In genomic region chr3:38454179-38454883, GRCh38 we compare ENCODE assay signal across 1 cellular context.
TF ChIP-seq lines count a peak whose summit lies in the region.

No MANE protein-coding gene starts in this region.

TF ChIP-seq in HepG2, 621 proteins besides CTCF, POLR2A, EP300 and RAD21 (continued from another document and continues in another):
- TF ChIP-seq, protein P1, sequence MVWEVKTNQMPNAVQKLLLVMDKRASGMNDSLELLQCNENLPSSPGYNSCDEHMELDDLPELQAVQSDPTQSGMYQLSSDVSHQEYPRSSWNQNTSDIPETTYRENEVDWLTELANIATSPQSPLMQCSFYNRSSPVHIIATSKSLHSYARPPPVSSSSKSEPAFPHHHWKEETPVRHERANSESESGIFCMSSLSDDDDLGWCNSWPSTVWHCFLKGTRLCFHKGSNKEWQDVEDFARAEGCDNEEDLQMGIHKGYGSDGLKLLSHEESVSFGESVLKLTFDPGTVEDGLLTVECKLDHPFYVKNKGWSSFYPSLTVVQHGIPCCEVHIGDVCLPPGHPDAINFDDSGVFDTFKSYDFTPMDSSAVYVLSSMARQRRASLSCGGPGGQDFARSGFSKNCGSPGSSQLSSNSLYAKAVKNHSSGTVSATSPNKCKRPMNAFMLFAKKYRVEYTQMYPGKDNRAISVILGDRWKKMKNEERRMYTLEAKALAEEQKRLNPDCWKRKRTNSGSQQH (CRISPR knock-in tag; IDR thresholded peaks at IDR 0.05; ENCODE audit: low read depth): 0 out of 2 replicates have a peak, but pooled peaks have one; percentile 24
- TF ChIP-seq KDM3A (CRISPR knock-in tag; IDR thresholded peaks at IDR 0.05; ENCODE audit: low read depth): no peak
- no peak for TF ChIP-seq ZFP36L2 (CRISPR knock-in tag; IDR thresholded peaks at IDR 0.05)
- no peak for TF ChIP-seq ZNF232 (CRISPR knock-in tag; IDR thresholded peaks at IDR 0.05; ENCODE audit: borderline replicate concordance)
- TF ChIP-seq ZNF616 (CRISPR knock-in tag; IDR thresholded peaks at IDR 0.05; ENCODE audit: low read depth): no peak
- TF ChIP-seq ZBTB7A (CRISPR knock-in tag; IDR thresholded peaks at IDR 0.05): 0 out of 2 replicates have a peak, but pooled peaks have one; percentile 29
- TF ChIP-seq, protein P2, sequence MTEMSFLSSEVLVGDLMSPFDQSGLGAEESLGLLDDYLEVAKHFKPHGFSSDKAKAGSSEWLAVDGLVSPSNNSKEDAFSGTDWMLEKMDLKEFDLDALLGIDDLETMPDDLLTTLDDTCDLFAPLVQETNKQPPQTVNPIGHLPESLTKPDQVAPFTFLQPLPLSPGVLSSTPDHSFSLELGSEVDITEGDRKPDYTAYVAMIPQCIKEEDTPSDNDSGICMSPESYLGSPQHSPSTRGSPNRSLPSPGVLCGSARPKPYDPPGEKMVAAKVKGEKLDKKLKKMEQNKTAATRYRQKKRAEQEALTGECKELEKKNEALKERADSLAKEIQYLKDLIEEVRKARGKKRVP (CRISPR knock-in tag; IDR thresholded peaks at IDR 0.05): no peak
- no peak for TF ChIP-seq ADNP (CRISPR knock-in tag; IDR thresholded peaks at IDR 0.05)
- TF ChIP-seq MEF2D (CRISPR knock-in tag; IDR thresholded peaks at IDR 0.05): no peak; the same call in 1 of the 2 replicates
- TF ChIP-seq SRSF1 (optimal IDR thresholded peaks at IDR 0.05; ENCODE audit: low read depth, low read length): no peak
- no peak for TF ChIP-seq NR2F1 (CRISPR knock-in tag; IDR thresholded peaks at IDR 0.05)
- TF ChIP-seq, protein P3, sequence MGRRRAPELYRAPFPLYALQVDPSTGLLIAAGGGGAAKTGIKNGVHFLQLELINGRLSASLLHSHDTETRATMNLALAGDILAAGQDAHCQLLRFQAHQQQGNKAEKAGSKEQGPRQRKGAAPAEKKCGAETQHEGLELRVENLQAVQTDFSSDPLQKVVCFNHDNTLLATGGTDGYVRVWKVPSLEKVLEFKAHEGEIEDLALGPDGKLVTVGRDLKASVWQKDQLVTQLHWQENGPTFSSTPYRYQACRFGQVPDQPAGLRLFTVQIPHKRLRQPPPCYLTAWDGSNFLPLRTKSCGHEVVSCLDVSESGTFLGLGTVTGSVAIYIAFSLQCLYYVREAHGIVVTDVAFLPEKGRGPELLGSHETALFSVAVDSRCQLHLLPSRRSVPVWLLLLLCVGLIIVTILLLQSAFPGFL (CRISPR knock-in tag; IDR thresholded peaks at IDR 0.05): no peak
- no peak for TF ChIP-seq LCORL (IDR thresholded peaks at IDR 0.05)
- TF ChIP-seq LCORL (CRISPR knock-in tag; IDR thresholded peaks at IDR 0.05): peak; percentile 27; the same call in 1 of the 2 replicates
- no peak for TF ChIP-seq SMARCC2 (IDR thresholded peaks at IDR 0.05)
- no peak for TF ChIP-seq PAF1 (CRISPR knock-in tag; IDR thresholded peaks at IDR 0.05)
- TF ChIP-seq GFI1 (CRISPR knock-in tag; IDR thresholded peaks at IDR 0.05; ENCODE audit: borderline replicate concordance): no peak
- TF ChIP-seq MAX (IDR thresholded peaks at IDR 0.05): no peak
- no peak; the same call in 1 of the 2 replicates for TF ChIP-seq ZNF558 (CRISPR knock-in tag; IDR thresholded peaks at IDR 0.05; ENCODE audit: borderline replicate concordance)
- 0 out of 2 replicates have a peak, but pooled peaks have one; percentile 10 for TF ChIP-seq SETDB1 (CRISPR knock-in tag; IDR thresholded peaks at IDR 0.05; ENCODE audit: borderline replicate concordance)
- TF ChIP-seq, protein P4, sequence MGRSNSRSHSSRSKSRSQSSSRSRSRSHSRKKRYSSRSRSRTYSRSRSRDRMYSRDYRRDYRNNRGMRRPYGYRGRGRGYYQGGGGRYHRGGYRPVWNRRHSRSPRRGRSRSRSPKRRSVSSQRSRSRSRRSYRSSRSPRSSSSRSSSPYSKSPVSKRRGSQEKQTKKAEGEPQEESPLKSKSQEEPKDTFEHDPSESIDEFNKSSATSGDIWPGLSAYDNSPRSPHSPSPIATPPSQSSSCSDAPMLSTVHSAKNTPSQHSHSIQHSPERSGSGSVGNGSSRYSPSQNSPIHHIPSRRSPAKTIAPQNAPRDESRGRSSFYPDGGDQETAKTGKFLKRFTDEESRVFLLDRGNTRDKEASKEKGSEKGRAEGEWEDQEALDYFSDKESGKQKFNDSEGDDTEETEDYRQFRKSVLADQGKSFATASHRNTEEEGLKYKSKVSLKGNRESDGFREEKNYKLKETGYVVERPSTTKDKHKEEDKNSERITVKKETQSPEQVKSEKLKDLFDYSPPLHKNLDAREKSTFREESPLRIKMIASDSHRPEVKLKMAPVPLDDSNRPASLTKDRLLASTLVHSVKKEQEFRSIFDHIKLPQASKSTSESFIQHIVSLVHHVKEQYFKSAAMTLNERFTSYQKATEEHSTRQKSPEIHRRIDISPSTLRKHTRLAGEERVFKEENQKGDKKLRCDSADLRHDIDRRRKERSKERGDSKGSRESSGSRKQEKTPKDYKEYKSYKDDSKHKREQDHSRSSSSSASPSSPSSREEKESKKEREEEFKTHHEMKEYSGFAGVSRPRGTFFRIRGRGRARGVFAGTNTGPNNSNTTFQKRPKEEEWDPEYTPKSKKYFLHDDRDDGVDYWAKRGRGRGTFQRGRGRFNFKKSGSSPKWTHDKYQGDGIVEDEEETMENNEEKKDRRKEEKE (IDR thresholded peaks at IDR 0.05): no peak
- TF ChIP-seq MYNN (CRISPR knock-in tag; IDR thresholded peaks at IDR 0.05; ENCODE audit: low read depth): no peak
- TF ChIP-seq ZNF414 (CRISPR knock-in tag; IDR thresholded peaks at IDR 0.05): peak; percentile 5; the same call in 1 of the 2 replicates
- no peak for TF ChIP-seq ZNF207 (IDR thresholded peaks at IDR 0.05; ENCODE audit: borderline replicate concordance)
- TF ChIP-seq HNRNPL (IDR thresholded peaks at IDR 0.05; ENCODE audit: low read depth, low read length): no peak; the same call in 1 of the 2 replicates
- TF ChIP-seq TRIM24 (CRISPR knock-in tag; IDR thresholded peaks at IDR 0.05): no peak
- no peak for TF ChIP-seq ZNF670 (CRISPR knock-in tag; IDR thresholded peaks at IDR 0.05; ENCODE audit: borderline replicate concordance)
- TF ChIP-seq, protein P5, sequence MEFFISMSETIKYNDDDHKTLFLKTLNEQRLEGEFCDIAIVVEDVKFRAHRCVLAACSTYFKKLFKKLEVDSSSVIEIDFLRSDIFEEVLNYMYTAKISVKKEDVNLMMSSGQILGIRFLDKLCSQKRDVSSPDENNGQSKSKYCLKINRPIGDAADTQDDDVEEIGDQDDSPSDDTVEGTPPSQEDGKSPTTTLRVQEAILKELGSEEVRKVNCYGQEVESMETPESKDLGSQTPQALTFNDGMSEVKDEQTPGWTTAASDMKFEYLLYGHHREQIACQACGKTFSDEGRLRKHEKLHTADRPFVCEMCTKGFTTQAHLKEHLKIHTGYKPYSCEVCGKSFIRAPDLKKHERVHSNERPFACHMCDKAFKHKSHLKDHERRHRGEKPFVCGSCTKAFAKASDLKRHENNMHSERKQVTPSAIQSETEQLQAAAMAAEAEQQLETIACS (CRISPR knock-in tag; IDR thresholded peaks at IDR 0.05): no peak
- TF ChIP-seq MBD4 (IDR thresholded peaks at IDR 0.05; ENCODE audit: borderline replicate concordance, low read length): no peak
- TF ChIP-seq ZBTB42 (CRISPR knock-in tag; IDR thresholded peaks at IDR 0.05): no peak
- TF ChIP-seq ZNF512B (CRISPR knock-in tag; IDR thresholded peaks at IDR 0.05; ENCODE audit: borderline replicate concordance): no peak
- TF ChIP-seq ZBTB39 (CRISPR knock-in tag; IDR thresholded peaks at IDR 0.05): no peak
- 0 out of 2 replicates have a peak, but pooled peaks have one; percentile 14 for TF ChIP-seq MTERF4 (CRISPR knock-in tag; IDR thresholded peaks at IDR 0.05)
- TF ChIP-seq ZNF407 (CRISPR knock-in tag; IDR thresholded peaks at IDR 0.05; ENCODE audit: not compliant biosample characterization): no peak
